1 cellular context compared by ENCODE assay signal in genomic region chr19:4457654-4458406, GRCh38.
TF ChIP-seq lines count a peak whose summit lies in the region.

TSS of gene UBXN6 (minus strand) at chr19:4457794. CDS start at chr19:4457697, 97 bp downstream.

TF ChIP-seq in HepG2, 621 proteins besides CTCF, POLR2A, EP300 and RAD21 (continued from another document and continues in another):
- TF ChIP-seq CSRNP2 (CRISPR knock-in tag; conservative IDR thresholded peaks at IDR 0.05; ENCODE audit: low read depth) (no peak), TEF (CRISPR knock-in tag; IDR thresholded peaks at IDR 0.05) (no peak), MXI1 (IDR thresholded peaks at IDR 0.05; ENCODE audit: borderline replicate concordance, low read depth, low read length) (peak; percentile 90; the same call in 1 of the 3 replicates), ZNF563 (CRISPR knock-in tag; IDR thresholded peaks at IDR 0.05) (no peak), HNRNPUL1 (IDR thresholded peaks at IDR 0.05; ENCODE audit: low read depth, low read length) (no peak), ZNF224 (CRISPR knock-in tag; IDR thresholded peaks at IDR 0.05) (no peak), KDM3A (CRISPR knock-in tag; IDR thresholded peaks at IDR 0.05; ENCODE audit: low read depth) (peak; percentile 82; the same call in 1 of the 2 replicates), SSRP1 (CRISPR knock-in tag; IDR thresholded peaks at IDR 0.05) (no peak), ZNF124 (CRISPR knock-in tag; IDR thresholded peaks at IDR 0.05) (no peak), ISL2 (CRISPR knock-in tag; IDR thresholded peaks at IDR 0.05) (no peak), ZNF24 (IDR thresholded peaks at IDR 0.05) (no peak), MBD4 (IDR thresholded peaks at IDR 0.05; ENCODE audit: borderline replicate concordance, low read length) (no peak), HNF4A (CRISPR knock-in tag; IDR thresholded peaks at IDR 0.05) (no peak; the same call in 1 of the 2 replicates), ZNF768 (CRISPR knock-in tag; IDR thresholded peaks at IDR 0.05) (no peak; the same call in 1 of the 2 replicates), ZMYM2 (CRISPR knock-in tag; IDR thresholded peaks at IDR 0.05) (no peak), RFX3 (CRISPR knock-in tag; IDR thresholded peaks at IDR 0.05) (peak; percentile 95), ZNF740 (CRISPR knock-in tag; IDR thresholded peaks at IDR 0.05) (no peak), RARA (CRISPR knock-in tag; IDR thresholded peaks at IDR 0.05) (peak; percentile 15; the same call in 1 of the 2 replicates), KAT8 (CRISPR knock-in tag; IDR thresholded peaks at IDR 0.05) (peak; percentile 94), RBFOX2 (IDR thresholded peaks at IDR 0.05; ENCODE audit: low read depth, low read length) (peak; percentile 50), PTBP1 (IDR thresholded peaks at IDR 0.05; ENCODE audit: low read depth, low read length, poor library complexity, severe bottlenecking) (peak; percentile 99), ZNF547 (CRISPR knock-in tag; IDR thresholded peaks at IDR 0.05) (no peak), EED (CRISPR knock-in tag; IDR thresholded peaks at IDR 0.05) (no peak), ZNF713 (CRISPR knock-in tag; IDR thresholded peaks at IDR 0.05) (no peak), ATF7 (IDR thresholded peaks at IDR 0.05) (no peak), ATF7 (CRISPR knock-in tag; IDR thresholded peaks at IDR 0.05) (no peak), MYC (CRISPR knock-in tag; IDR thresholded peaks at IDR 0.05; ENCODE audit: borderline replicate concordance) (peak; percentile 83), ZUFSP (CRISPR knock-in tag; IDR thresholded peaks at IDR 0.05; ENCODE audit: borderline replicate concordance) (no peak), ZSCAN22 (CRISPR knock-in tag; IDR thresholded peaks at IDR 0.05) (no peak), NR1H2 (CRISPR knock-in tag; IDR thresholded peaks at IDR 0.05; ENCODE audit: borderline replicate concordance, low read depth) (no peak), ZNF530 (CRISPR knock-in tag; IDR thresholded peaks at IDR 0.05; ENCODE audit: low read depth) (no peak), ZBTB20 (CRISPR knock-in tag; IDR thresholded peaks at IDR 0.05; ENCODE audit: borderline replicate concordance, low read depth) (no peak), ZNF564 (CRISPR knock-in tag; IDR thresholded peaks at IDR 0.05) (no peak), ZNF382 (CRISPR knock-in tag; IDR thresholded peaks at IDR 0.05; ENCODE audit: borderline replicate concordance) (no peak), ISX (CRISPR knock-in tag; conservative IDR thresholded peaks at IDR 0.05) (no peak), NCOA5 (CRISPR knock-in tag; IDR thresholded peaks at IDR 0.05) (no peak), DNMT3B (CRISPR knock-in tag; conservative IDR thresholded peaks at IDR 0.05) (no peak), ZIK1 (CRISPR knock-in tag; IDR thresholded peaks at IDR 0.05; ENCODE audit: borderline replicate concordance, low read depth) (0 out of 2 replicates have a peak, but pooled peaks have one; percentile 41), ZNF615 (CRISPR knock-in tag; IDR thresholded peaks at IDR 0.05; ENCODE audit: borderline replicate concordance) (no peak), ZNF543 (CRISPR knock-in tag; IDR thresholded peaks at IDR 0.05) (no peak), ZNF883 (CRISPR knock-in tag; IDR thresholded peaks at IDR 0.05; ENCODE audit: not compliant biosample characterization) (no peak), BORCS8-MEF2B (CRISPR knock-in tag; IDR thresholded peaks at IDR 0.05) (no peak), ZNF672 (CRISPR knock-in tag; IDR thresholded peaks at IDR 0.05) (no peak)
- TF ChIP-seq, protein P1, sequence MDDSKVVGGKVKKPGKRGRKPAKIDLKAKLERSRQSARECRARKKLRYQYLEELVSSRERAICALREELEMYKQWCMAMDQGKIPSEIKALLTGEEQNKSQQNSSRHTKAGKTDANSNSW (CRISPR knock-in tag; IDR thresholded peaks at IDR 0.05; ENCODE audit: borderline replicate concordance) = no peak
- TF ChIP-seq, protein P2, sequence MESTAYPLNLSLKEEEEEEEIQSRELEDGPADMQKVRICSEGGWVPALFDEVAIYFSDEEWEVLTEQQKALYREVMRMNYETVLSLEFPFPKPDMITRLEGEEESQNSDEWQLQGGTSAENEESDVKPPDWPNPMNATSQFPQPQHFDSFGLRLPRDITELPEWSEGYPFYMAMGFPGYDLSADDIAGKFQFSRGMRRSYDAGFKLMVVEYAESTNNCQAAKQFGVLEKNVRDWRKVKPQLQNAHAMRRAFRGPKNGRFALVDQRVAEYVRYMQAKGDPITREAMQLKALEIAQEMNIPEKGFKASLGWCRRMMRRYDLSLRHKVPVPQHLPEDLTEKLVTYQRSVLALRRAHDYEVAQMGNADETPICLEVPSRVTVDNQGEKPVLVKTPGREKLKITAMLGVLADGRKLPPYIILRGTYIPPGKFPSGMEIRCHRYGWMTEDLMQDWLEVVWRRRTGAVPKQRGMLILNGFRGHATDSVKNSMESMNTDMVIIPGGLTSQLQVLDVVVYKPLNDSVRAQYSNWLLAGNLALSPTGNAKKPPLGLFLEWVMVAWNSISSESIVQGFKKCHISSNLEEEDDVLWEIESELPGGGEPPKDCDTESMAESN (CRISPR knock-in tag; conservative IDR thresholded peaks at IDR 0.05) = peak; percentile 88
- TF ChIP-seq, protein P3, sequence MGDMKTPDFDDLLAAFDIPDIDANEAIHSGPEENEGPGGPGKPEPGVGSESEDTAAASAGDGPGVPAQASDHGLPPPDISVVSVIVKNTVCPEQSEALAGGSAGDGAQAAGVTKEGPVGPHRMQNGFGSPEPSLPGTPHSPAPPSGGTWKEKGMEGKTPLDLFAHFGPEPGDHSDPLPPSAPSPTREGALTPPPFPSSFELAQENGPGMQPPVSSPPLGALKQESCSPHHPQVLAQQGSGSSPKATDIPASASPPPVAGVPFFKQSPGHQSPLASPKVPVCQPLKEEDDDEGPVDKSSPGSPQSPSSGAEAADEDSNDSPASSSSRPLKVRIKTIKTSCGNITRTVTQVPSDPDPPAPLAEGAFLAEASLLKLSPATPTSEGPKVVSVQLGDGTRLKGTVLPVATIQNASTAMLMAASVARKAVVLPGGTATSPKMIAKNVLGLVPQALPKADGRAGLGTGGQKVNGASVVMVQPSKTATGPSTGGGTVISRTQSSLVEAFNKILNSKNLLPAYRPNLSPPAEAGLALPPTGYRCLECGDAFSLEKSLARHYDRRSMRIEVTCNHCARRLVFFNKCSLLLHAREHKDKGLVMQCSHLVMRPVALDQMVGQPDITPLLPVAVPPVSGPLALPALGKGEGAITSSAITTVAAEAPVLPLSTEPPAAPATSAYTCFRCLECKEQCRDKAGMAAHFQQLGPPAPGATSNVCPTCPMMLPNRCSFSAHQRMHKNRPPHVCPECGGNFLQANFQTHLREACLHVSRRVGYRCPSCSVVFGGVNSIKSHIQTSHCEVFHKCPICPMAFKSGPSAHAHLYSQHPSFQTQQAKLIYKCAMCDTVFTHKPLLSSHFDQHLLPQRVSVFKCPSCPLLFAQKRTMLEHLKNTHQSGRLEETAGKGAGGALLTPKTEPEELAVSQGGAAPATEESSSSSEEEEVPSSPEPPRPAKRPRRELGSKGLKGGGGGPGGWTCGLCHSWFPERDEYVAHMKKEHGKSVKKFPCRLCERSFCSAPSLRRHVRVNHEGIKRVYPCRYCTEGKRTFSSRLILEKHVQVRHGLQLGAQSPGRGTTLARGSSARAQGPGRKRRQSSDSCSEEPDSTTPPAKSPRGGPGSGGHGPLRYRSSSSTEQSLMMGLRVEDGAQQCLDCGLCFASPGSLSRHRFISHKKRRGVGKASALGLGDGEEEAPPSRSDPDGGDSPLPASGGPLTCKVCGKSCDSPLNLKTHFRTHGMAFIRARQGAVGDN (CRISPR knock-in tag; IDR thresholded peaks at IDR 0.05) = peak; percentile 64
- TF ChIP-seq, protein P4, sequence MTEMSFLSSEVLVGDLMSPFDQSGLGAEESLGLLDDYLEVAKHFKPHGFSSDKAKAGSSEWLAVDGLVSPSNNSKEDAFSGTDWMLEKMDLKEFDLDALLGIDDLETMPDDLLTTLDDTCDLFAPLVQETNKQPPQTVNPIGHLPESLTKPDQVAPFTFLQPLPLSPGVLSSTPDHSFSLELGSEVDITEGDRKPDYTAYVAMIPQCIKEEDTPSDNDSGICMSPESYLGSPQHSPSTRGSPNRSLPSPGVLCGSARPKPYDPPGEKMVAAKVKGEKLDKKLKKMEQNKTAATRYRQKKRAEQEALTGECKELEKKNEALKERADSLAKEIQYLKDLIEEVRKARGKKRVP (CRISPR knock-in tag; IDR thresholded peaks at IDR 0.05) = no peak
- TF ChIP-seq, protein P5, sequence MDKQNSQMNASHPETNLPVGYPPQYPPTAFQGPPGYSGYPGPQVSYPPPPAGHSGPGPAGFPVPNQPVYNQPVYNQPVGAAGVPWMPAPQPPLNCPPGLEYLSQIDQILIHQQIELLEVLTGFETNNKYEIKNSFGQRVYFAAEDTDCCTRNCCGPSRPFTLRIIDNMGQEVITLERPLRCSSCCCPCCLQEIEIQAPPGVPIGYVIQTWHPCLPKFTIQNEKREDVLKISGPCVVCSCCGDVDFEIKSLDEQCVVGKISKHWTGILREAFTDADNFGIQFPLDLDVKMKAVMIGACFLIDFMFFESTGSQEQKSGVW (CRISPR knock-in tag; IDR thresholded peaks at IDR 0.05; ENCODE audit: borderline replicate concordance) = no peak
- TF ChIP-seq, protein P6, sequence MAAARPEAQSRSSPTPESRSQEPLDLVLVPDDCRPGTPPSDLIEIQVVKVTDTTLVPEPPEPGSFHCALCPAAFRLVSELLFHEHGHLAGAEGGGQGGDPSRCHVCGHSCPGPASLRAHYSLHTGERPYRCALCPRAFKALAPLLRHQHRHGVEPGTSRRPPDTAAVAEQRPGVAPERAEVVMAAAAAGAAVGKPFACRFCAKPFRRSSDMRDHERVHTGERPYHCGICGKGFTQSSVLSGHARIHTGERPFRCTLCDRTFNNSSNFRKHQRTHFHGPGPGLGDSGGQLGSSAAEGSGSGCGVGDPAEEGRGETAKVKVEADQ (CRISPR knock-in tag; IDR thresholded peaks at IDR 0.05; ENCODE audit: borderline replicate concordance) = no peak; the same call in 1 of the 2 replicates
- TF ChIP-seq, protein P7, sequence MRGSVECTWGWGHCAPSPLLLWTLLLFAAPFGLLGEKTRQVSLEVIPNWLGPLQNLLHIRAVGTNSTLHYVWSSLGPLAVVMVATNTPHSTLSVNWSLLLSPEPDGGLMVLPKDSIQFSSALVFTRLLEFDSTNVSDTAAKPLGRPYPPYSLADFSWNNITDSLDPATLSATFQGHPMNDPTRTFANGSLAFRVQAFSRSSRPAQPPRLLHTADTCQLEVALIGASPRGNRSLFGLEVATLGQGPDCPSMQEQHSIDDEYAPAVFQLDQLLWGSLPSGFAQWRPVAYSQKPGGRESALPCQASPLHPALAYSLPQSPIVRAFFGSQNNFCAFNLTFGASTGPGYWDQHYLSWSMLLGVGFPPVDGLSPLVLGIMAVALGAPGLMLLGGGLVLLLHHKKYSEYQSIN (CRISPR knock-in tag; IDR thresholded peaks at IDR 0.05; ENCODE audit: borderline replicate concordance) = no peak
- TF ChIP-seq, protein P8, sequence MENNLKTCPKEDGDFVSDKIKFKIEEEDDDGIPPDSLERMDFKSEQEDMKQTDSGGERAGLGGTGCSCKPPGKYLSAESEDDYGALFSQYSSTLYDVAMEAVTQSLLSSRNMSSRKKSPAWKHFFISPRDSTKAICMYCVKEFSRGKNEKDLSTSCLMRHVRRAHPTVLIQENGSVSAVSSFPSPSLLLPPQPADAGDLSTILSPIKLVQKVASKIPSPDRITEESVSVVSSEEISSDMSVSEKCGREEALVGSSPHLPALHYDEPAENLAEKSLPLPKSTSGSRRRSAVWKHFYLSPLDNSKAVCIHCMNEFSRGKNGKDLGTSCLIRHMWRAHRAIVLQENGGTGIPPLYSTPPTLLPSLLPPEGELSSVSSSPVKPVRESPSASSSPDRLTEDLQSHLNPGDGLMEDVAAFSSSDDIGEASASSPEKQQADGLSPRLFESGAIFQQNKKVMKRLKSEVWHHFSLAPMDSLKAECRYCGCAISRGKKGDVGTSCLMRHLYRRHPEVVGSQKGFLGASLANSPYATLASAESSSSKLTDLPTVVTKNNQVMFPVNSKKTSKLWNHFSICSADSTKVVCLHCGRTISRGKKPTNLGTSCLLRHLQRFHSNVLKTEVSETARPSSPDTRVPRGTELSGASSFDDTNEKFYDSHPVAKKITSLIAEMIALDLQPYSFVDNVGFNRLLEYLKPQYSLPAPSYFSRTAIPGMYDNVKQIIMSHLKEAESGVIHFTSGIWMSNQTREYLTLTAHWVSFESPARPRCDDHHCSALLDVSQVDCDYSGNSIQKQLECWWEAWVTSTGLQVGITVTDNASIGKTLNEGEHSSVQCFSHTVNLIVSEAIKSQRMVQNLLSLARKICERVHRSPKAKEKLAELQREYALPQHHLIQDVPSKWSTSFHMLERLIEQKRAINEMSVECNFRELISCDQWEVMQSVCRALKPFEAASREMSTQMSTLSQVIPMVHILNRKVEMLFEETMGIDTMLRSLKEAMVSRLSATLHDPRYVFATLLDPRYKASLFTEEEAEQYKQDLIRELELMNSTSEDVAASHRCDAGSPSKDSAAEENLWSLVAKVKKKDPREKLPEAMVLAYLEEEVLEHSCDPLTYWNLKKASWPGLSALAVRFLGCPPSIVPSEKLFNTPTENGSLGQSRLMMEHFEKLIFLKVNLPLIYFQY (CRISPR knock-in tag; IDR thresholded peaks at IDR 0.05; ENCODE audit: borderline replicate concordance) = peak; percentile 17; the same call in 1 of the 2 replicates
